Comparison of ENCODE assay signal across 29 cellular contexts in genomic region chr12:3195859-3196483, GRCh38.
"Had no signal": no experiment of that assay in that cellular context is flagged by ENCODE, and none has a peak within 500 bp of the region (broad histone marks: within the 10 kb centered on the region; RNA-seq: fewer than 3 reads in every experiment).

No MANE protein-coding gene starts in this region.

- H3K27me3 ChIP-seq: body of pancreas, right atrium auricular region, vagina had no signal

- H3K9me3 Mint-ChIP-seq: nephron progenitor cell; T-helper 2 cell treated with Interferon-gamma antibody and Interleukin-4, amounts not matched to agents 5 μg/mL and 100 μg/mL, for 36 hours had no signal

- H3K4me3 ChIP-seq: body of pancreas, cardiac muscle cell, coronary artery, left ventricle myocardium inferior, lung, mucosa of descending colon, psoas muscle, right atrium auricular region, thoracic aorta, vagina had no signal

- H3K36me3 Mint-ChIP-seq: activated naive CD8-positive, alpha-beta T cell had no signal

- DNase-seq: activated CD4-positive, alpha-beta T cell treated with anti-CD3 and anti-CD28 coated beads for 4 hours; activated CD4-positive, alpha-beta T cell treated with anti-CD3 and anti-CD28 coated beads, Interleukin-2, amount 50 U/mL, for 48 hours; activated CD4-positive, CD25-positive, alpha-beta regulatory T cell; activated CD8-positive, alpha-beta memory T cell treated with anti-CD3 and anti-CD28 coated beads for 24 hours; activated effector memory CD4-positive, alpha-beta T cell treated with Interleukin-2 at 50 U/mL for 16 hours; activated naive CD4-positive, alpha-beta T cell treated with Interleukin-2 at 50 U/mL for 16 hours; aorta; body of pancreas; foreskin keratinocyte; left ventricle myocardium inferior; mesendoderm; mucosa of descending colon; nephron progenitor cell; psoas muscle; stimulated activated CD4-positive, alpha-beta T cell treated with anti-CD3 and anti-CD28 coated beads, Interleukin-15, amount 100 ng/mL, for 24 hours; stimulated activated CD4-positive, alpha-beta T cell treated with anti-CD3 and anti-CD28 coated beads, Interleukin-2, amount 100 ng/mL, for 24 hours; stimulated activated naive CD4-positive, alpha-beta T cell; T-helper 1 cell; trophoblast cell had no signal

- H3K4me1 ChIP-seq: foreskin keratinocyte had no signal

- H3K36me3 ChIP-seq: cardiac muscle cell, left ventricle myocardium inferior, right atrium auricular region, thoracic aorta, vagina had no signal

- H2AFZ ChIP-seq: parathyroid adenoma had no signal

- H3K27ac ChIP-seq: body of pancreas, cardiac muscle cell, coronary artery, foreskin keratinocyte, left ventricle myocardium inferior, parathyroid adenoma, psoas muscle, right atrium auricular region, thoracic aorta, vagina had no signal

- H3K4me3 Mint-ChIP-seq: activated naive CD8-positive, alpha-beta T cell; nephron progenitor cell; T-helper 2 cell treated with Interferon-gamma antibody and Interleukin-4, amounts not matched to agents 5 μg/mL and 100 μg/mL, for 36 hours had no signal

- ATAC-seq: body of pancreas, esophagus mucosa, foreskin keratinocyte, mucosa of descending colon, psoas muscle had no signal

- H3K27ac Mint-ChIP-seq: activated naive CD8-positive, alpha-beta T cell; nephron progenitor cell; T-helper 2 cell treated with Interferon-gamma antibody and Interleukin-4, amounts not matched to agents 5 μg/mL and 100 μg/mL, for 36 hours had no signal

- H3K9me3 ChIP-seq: body of pancreas, left ventricle myocardium inferior, mucosa of descending colon, psoas muscle, right atrium auricular region, thoracic aorta, vagina had no signal
